ENCODE assay signal across 3 cellular contexts in genomic region chr7:64425436-64425835, GRCh38.
DNase-seq lines count a peak whose midpoint lies in the region; ATAC-seq, FAIRE-seq and TF ChIP-seq lines count a peak whose summit lies in the region.
"Not testable (repeated sequence)": the region's sequence is repeated elsewhere in the genome, so short reads cannot be mapped to it uniquely, and the experiment has no call there.

No MANE protein-coding gene starts in this region.

- FAIRE-seq in endothelial cell of umbilical vein (lab: Jason Lieb, UNC) = peak; percentile 12
- FAIRE-seq in HepG2 (lab: Jason Lieb, UNC) = peak; percentile 21

- not testable (repeated sequence) for TF ChIP-seq CTCF in endothelial cell of umbilical vein (IDR thresholded peaks at IDR 0.05; ENCODE audit: extremely low read depth in 1 of 2, insufficient read depth in 1 of 2, low read depth in 1 of 2, low read length in 2 of 2); HepG2 (CRISPR knock-in tag; IDR thresholded peaks at IDR 0.05)

- POLR2A ChIA-PET in endothelial cell of umbilical vein (lab: Charles Lee); HepG2 (lab: Yijun Ruan, JAX): not testable (repeated sequence)

- not testable (repeated sequence) for TF ChIP-seq POLR2A in endothelial cell of umbilical vein (IDR thresholded peaks at IDR 0.05; ENCODE audit: low read depth, low read length); HepG2 (IDR thresholded peaks at IDR 0.05; ENCODE audit: insufficient read depth in 1 of 2, low read depth in 2 of 2, low read length in 2 of 2)

- TF ChIP-seq EP300 in HepG2 (IDR thresholded peaks at IDR 0.05; ENCODE audit: low read depth in 2 of 2, low read length in 2 of 2); HepG2 (CRISPR knock-in tag; IDR thresholded peaks at IDR 0.05; ENCODE audit: borderline replicate concordance): not testable (repeated sequence)

- H4K20me1 ChIP-seq in endothelial cell of umbilical vein (replicated peaks; ENCODE audit: control insufficient read depth, extremely low read depth, insufficient read depth, low read length); HepG2 (ENCODE audit: insufficient read depth, low read length): not testable (repeated sequence)

- peak; percentile 38 for DNase-seq in DMS53 (lab: John Stamatoyannopoulos, UW)
- DNase-seq in endothelial cell of umbilical vein (ENCODE audit: low read depth, low spot score) = not testable (repeated sequence)
- DNase-seq in HepG2 (ENCODE audit: low spot score) = peak; percentile 27

- not testable (repeated sequence) for H2AFZ ChIP-seq in endothelial cell of umbilical vein (ENCODE audit: low read depth, low read length); HepG2 (ENCODE audit: low read length)

- not testable (repeated sequence) for H3K9me3 ChIP-seq in endothelial cell of umbilical vein (replicated peaks; ENCODE audit: control insufficient read depth, insufficient read depth, low read length)
- H3K9me3 ChIP-seq in HepG2 (ENCODE audit: low read length) = peaks cover 75% of the 10 kb centered on the region

- not testable (repeated sequence) for TF ChIP-seq RAD21 in HepG2 (CRISPR knock-in tag; IDR thresholded peaks at IDR 0.05)

- not testable (repeated sequence) for H3K36me3 ChIP-seq in endothelial cell of umbilical vein (ENCODE audit: control insufficient read depth in 2 of 2, extremely low read depth in 1 of 2, insufficient read depth in 2 of 2, low read length in 2 of 2); HepG2 (replicated peaks in 1 of 2; ENCODE audit: control insufficient read depth in 1 of 2, insufficient read depth in 2 of 2, low read length in 2 of 2)

- H3K4me3 ChIP-seq in endothelial cell of umbilical vein (replicated peaks in 1 of 3; ENCODE audit: insufficient read depth in 1 of 3, low read depth in 1 of 3, low read length in 3 of 3); HepG2 (replicated peaks in 1 of 3; ENCODE audit: insufficient read depth in 1 of 3, low read depth in 2 of 3, low read length in 3 of 3): not testable (repeated sequence)

- H3K9ac ChIP-seq in endothelial cell of umbilical vein (replicated peaks; ENCODE audit: extremely low read depth, insufficient read depth, low read length); HepG2 (ENCODE audit: insufficient read depth, low read depth, low read length): not testable (repeated sequence)

- dilution Hi-C loops in endothelial cell of umbilical vein (cut with MboI; ENCODE audit: extremely low pct_ligation_motif_present, low sequenced_read_pairs) = not testable (repeated sequence)

- in situ Hi-C loops in HepG2 (cut with HindIII; ENCODE audit: extremely low pct_ligation_motif_present, low pct_unique_long_range_greater_than_20kb) = not testable (repeated sequence)

- peak; percentile 47; the same call in 1 of the 3 replicates for ATAC-seq in HepG2

- not testable (repeated sequence) for H3K9me1 ChIP-seq in endothelial cell of umbilical vein (replicated peaks; ENCODE audit: control insufficient read depth, extremely low read depth, insufficient read depth, low read length)

- CTCF ChIA-PET in endothelial cell of umbilical vein (lab: Charles Lee); HepG2 (lab: Yijun Ruan, JAX; ENCODE audit: low intra/inter-chr PET ratio, low total read pairs): not testable (repeated sequence)

- intact Hi-C loops in endothelial cell of umbilical vein (cut with micrococcal nuclease); HepG2 (cut with micrococcal nuclease; ENCODE audit: unreplicated experiment): not testable (repeated sequence)

- H3K4me2 ChIP-seq in endothelial cell of umbilical vein (ENCODE audit: insufficient read depth, low read length); HepG2 (ENCODE audit: low read depth, low read length): not testable (repeated sequence)

- not testable (repeated sequence) for H3K4me1 ChIP-seq in endothelial cell of umbilical vein (ENCODE audit: control insufficient read depth, extremely low read depth, insufficient read depth, low read length); HepG2 (ENCODE audit: insufficient read depth, low read length)

- H3K27ac ChIP-seq in endothelial cell of umbilical vein (ENCODE audit: insufficient read depth, low read depth, low read length); HepG2 (ENCODE audit: extremely low read length, insufficient read depth, low read length): not testable (repeated sequence)

- not testable (repeated sequence) for BruUV-seq in endothelial cell of umbilical vein (replicated peaks; lab: Mats Ljungman, UMichigan); HepG2 (replicated peaks; lab: Mats Ljungman, UMichigan)

- not testable (repeated sequence) for H3K79me2 ChIP-seq in endothelial cell of umbilical vein (ENCODE audit: control insufficient read depth, insufficient read depth, low read length); HepG2 (ENCODE audit: insufficient read depth, low read length)

- not testable (repeated sequence) for H3K27me3 ChIP-seq in endothelial cell of umbilical vein (ENCODE audit: control insufficient read depth in 2 of 2, insufficient read depth in 2 of 2, low read length in 2 of 2); HepG2 (ENCODE audit: control insufficient read depth in 1 of 2, insufficient read depth in 2 of 2, low read length in 2 of 2)

TF ChIP-seq in HepG2, 621 proteins besides CTCF, POLR2A, EP300 and RAD21:
- TF ChIP-seq HNF4A (CRISPR knock-in tag; IDR thresholded peaks at IDR 0.05) (peak; percentile 57), BCL6 (CRISPR knock-in tag; IDR thresholded peaks at IDR 0.05) (0 out of 2 replicates have a peak, but pooled peaks have one; percentile 18), ZNF792 (CRISPR knock-in tag; IDR thresholded peaks at IDR 0.05) (peak; percentile 84)
